29 cellular contexts compared by ENCODE assay signal in genomic region chr2:236046715-236047114, GRCh38.
"Had no signal": no experiment of that assay in that cellular context is flagged by ENCODE, and none has a peak within 500 bp of the region (broad histone marks: within the 10 kb centered on the region; RNA-seq: fewer than 3 reads in every experiment).

No MANE protein-coding gene starts in this region.

- H3K27ac ChIP-seq: left lung, lower lobe of right lung, ovary, right atrium auricular region, skin epidermis, testis, thyroid gland, upper lobe of left lung had no signal

- H3K4me3 Mint-ChIP-seq: immature natural killer cell; mesothelial cell of epicardium; natural killer cell; nephron progenitor cell; stimulated activated naive B cell treated with anti-CD40 and anti-IgM and Interleukin-4, amounts not matched to agents 10 μg/mL and 1 μg/mL and 100 μg/mL, for 72 hours had no signal

- FAIRE-seq: islet of Langerhans, kidney, urothelium cell line had no signal

- H3K9me3 Mint-ChIP-seq: immature natural killer cell, mesothelial cell of epicardium, natural killer cell, nephron progenitor cell had no signal

- DNase-seq: hypothalamus; immature natural killer cell; kidney; left colon; left lung; lower lobe of right lung; mammary epithelial cell; mesenchymal stem cell; naive B cell; natural killer cell; nephron progenitor cell; ovary; stimulated activated CD4-positive, alpha-beta T cell treated with anti-CD3 and anti-CD28 coated beads, Interleukin-12 subunit alpha, Interleukin-12 subunit beta, amount 100 ng/mL, for 4 hours; stimulated activated CD4-positive, alpha-beta T cell treated with anti-CD3 and anti-CD28 coated beads, Interleukin-15, amount 100 ng/mL, for 24 hours; stimulated activated CD4-positive, alpha-beta T cell treated with anti-CD3 and anti-CD28 coated beads, Interleukin-2, amount 100 ng/mL, for 24 hours; stimulated activated CD4-positive, alpha-beta T cell treated with anti-CD3 and anti-CD28 coated beads, Interleukin-4, amount 100 ng/mL, for 1 hour; stimulated activated naive B cell treated with anti-CD40 and anti-IgM and Interleukin-4, amounts not matched to agents 10 μg/mL and 1 μg/mL and 100 μg/mL, for 72 hours; stimulated activated naive CD8-positive, alpha-beta T cell treated with anti-CD3 and anti-CD28 coated beads, Interleukin-15, Interleukin-2, amounts not matched to agents 100 U/mL and 50 U/mL, for 24 hours; stomach; testis; thyroid gland; transverse colon had no signal

- H3K4me1 Mint-ChIP-seq: mesothelial cell of epicardium; naive B cell; stimulated activated naive B cell treated with anti-CD40 and anti-IgM and Interleukin-4, amounts not matched to agents 10 μg/mL and 1 μg/mL and 100 μg/mL, for 72 hours had no signal

- ATAC-seq: left colon; left lung; lower lobe of right lung; natural killer cell; sciatic nerve; stimulated activated naive B cell treated with anti-CD40 and anti-IgM and Interleukin-4, amounts not matched to agents 10 μg/mL and 1 μg/mL and 100 μg/mL, for 72 hours; stimulated activated naive CD8-positive, alpha-beta T cell treated with anti-CD3 and anti-CD28 coated beads, Interleukin-15, Interleukin-2, amounts not matched to agents 100 U/mL and 50 U/mL, for 24 hours had no signal

- H3K4me3 ChIP-seq: left lung, lower lobe of right lung, ovary, right atrium auricular region, skin epidermis, stomach, testis, thyroid gland, transverse colon, upper lobe of left lung had no signal

- H3K9me3 ChIP-seq: left lung, lower lobe of right lung, ovary, right atrium auricular region, stomach, testis, thyroid gland, transverse colon, upper lobe of left lung had no signal

- H3K27ac Mint-ChIP-seq: mesothelial cell of epicardium; natural killer cell; nephron progenitor cell; stimulated activated naive B cell treated with anti-CD40 and anti-IgM and Interleukin-4, amounts not matched to agents 10 μg/mL and 1 μg/mL and 100 μg/mL, for 72 hours had no signal

- H3K36me3 Mint-ChIP-seq: naive B cell; stimulated activated naive B cell treated with anti-CD40 and anti-IgM and Interleukin-4, amounts not matched to agents 10 μg/mL and 1 μg/mL and 100 μg/mL, for 72 hours had no signal

- H3K27me3 ChIP-seq: left lung, ovary, right atrium auricular region, stomach, testis, thyroid gland, transverse colon, upper lobe of left lung had no signal

- H3K4me1 ChIP-seq: left lung, lower lobe of right lung, right atrium auricular region, testis, thyroid gland, upper lobe of left lung had no signal

- H3K36me3 ChIP-seq: ovary, right atrium auricular region, thyroid gland had no signal
